ENCODE assay signal across 18 cellular contexts in the genomic region with DNA sequence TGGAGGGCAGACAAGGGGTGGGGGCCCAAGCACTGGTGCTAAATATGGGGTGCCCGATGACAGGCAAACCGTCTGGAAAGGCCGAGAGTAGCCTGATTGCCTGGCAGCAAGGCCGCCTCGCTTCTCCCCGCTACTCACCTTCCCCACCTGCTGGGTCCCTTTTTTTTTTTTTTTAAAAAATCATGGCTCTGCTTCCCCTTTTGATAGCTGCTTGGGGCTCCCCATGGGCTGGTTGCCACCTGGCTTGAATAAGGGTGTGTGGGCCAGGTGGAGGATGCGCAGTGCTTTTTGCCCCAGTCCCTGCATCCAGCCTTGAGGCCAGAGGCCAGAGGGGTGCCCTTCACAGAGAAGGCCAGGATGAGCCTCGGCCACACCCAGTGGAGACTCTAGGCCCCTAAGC.
DNase-seq lines count a peak whose midpoint lies in the region; ATAC-seq lines count a peak whose summit lies in the region.
"Had no signal": no experiment of that assay in that cellular context is flagged by ENCODE, and none has a peak within 500 bp of the region (broad histone marks: within the 10 kb centered on the region; RNA-seq: fewer than 3 reads in every experiment).

No MANE protein-coding gene starts in this region.

- H3K27ac ChIP-seq in SK-N-MC (peak overlapping the region; percentile 87), SJCRH30 (no peak overlapping the region)
- H3K27ac ChIP-seq: 22Rv1, C4-2B had no signal

- DNase-seq in activated naive CD4-positive, alpha-beta T cell treated with anti-CD3 and anti-CD28 coated beads, Interleukin-2, amount 10 ng/mL, durations not matched to agents 7 days and 5 days: no peak
- no peak for DNase-seq in activated naive CD4-positive, alpha-beta T cell treated with anti-CD3 and anti-CD28 coated beads, Interleukin-2, amount 50 U/mL, for 16 hours
- DNase-seq in SK-N-MC (ENCODE audit: low read depth, low spot score) (no peak), naive B cell (peak; percentile 9), SJCRH30 (no peak), T-cell (no peak)
- DNase-seq: DMS 273 treated with DMSO at 0.1 percent for 48 hours, MG63, NCI-H1092 treated with DMSO at 0.1 percent for 48 hours, NCI-H2081 treated with DMSO at 0.1 percent for 48 hours, NCI-H510A treated with DMSO at 0.1 percent for 48 hours, NCI-H82, SHP77 treated with DMSO at 0.1 percent for 48 hours had no signal

- no peak overlapping the region for H3K4me3 Mint-ChIP-seq in activated naive CD4-positive, alpha-beta T cell treated with anti-CD3 and anti-CD28 coated beads, Interleukin-2, amount 10 ng/mL, durations not matched to agents 7 days and 5 days
- H3K4me3 Mint-ChIP-seq in naive B cell (peak overlapping the region in 1 of 8 donors; percentile 12), T-cell (no peak overlapping the region)

- H3K4me1 ChIP-seq in SJCRH30: peaks cover 5% of the 10 kb centered on the region; the same call in 1 of the 2 replicates

- H3K27me3 ChIP-seq in SJCRH30: no peaks in the 10 kb centered on the region
- H3K27me3 ChIP-seq: MG63 had no signal

- H3K27me3 Mint-ChIP-seq in activated naive CD4-positive, alpha-beta T cell treated with anti-CD3 and anti-CD28 coated beads, Interleukin-2, amount 10 ng/mL, durations not matched to agents 7 days and 5 days: peaks cover 26% of the 10 kb centered on the region
- H3K27me3 Mint-ChIP-seq in naive B cell (peaks cover 0 to 1% (median 0%) of the 10 kb centered on the region in 3 donors), T-cell (peaks cover 5 to 6% of the 10 kb centered on the region in 2 donors)

- H3K4me1 Mint-ChIP-seq in activated naive CD4-positive, alpha-beta T cell treated with anti-CD3 and anti-CD28 coated beads, Interleukin-2, amount 10 ng/mL, durations not matched to agents 7 days and 5 days: peaks cover 48% of the 10 kb centered on the region
- peaks cover 34 to 41% (median 36%) of the 10 kb centered on the region in 3 donors for H3K4me1 Mint-ChIP-seq in naive B cell
- H3K4me1 Mint-ChIP-seq in T-cell: peaks cover 13 to 28% (median 14%) of the 10 kb centered on the region in 3 donors

- peak overlapping the region; percentile 26 for H3K4me3 ChIP-seq in SK-N-MC
- H3K4me3 ChIP-seq in SJCRH30: no peak overlapping the region
- H3K4me3 ChIP-seq: MG63 had no signal

- POLR2A ChIA-PET in T-cell (lab: Charles Lee): no interaction called here

- H3K9ac ChIP-seq in SK-N-MC (ENCODE audit: insufficient read length): no peak overlapping the region

- no peaks in the 10 kb centered on the region for H3K36me3 ChIP-seq in SK-N-MC (ENCODE audit: insufficient read depth, low read length)
- no peaks in the 10 kb centered on the region for H3K36me3 ChIP-seq in SJCRH30
- H3K36me3 ChIP-seq: MG63 had no signal

- no peaks in the 10 kb centered on the region for H3K36me3 Mint-ChIP-seq in activated naive CD4-positive, alpha-beta T cell treated with anti-CD3 and anti-CD28 coated beads, Interleukin-2, amount 10 ng/mL, durations not matched to agents 7 days and 5 days
- no peaks in the 10 kb centered on the region for H3K36me3 Mint-ChIP-seq in naive B cell
- no peaks in the 10 kb centered on the region for H3K36me3 Mint-ChIP-seq in T-cell

- H3K27ac Mint-ChIP-seq in activated naive CD4-positive, alpha-beta T cell treated with anti-CD3 and anti-CD28 coated beads, Interleukin-2, amount 10 ng/mL, durations not matched to agents 7 days and 5 days: peak overlapping the region; percentile 80
- H3K27ac Mint-ChIP-seq in naive B cell (no peak overlapping the region), T-cell (no peak overlapping the region)

- ATAC-seq in naive B cell (ENCODE audit: low read depth in 2 of 2): peak; percentile 19 to 33
- no peak for ATAC-seq in GM21717 (IDR thresholded peaks at IDR 0.05; ENCODE audit: unreplicated experiment)
- ATAC-seq in T-cell (replicated peaks in 1 of 4): no peak
- ATAC-seq in HG02588 (IDR thresholded peaks at IDR 0.05; ENCODE audit: unreplicated experiment): no peak
- ATAC-seq: HepG2 had no signal

- CTCF ChIA-PET in activated naive CD4-positive, alpha-beta T cell treated with anti-CD3 and anti-CD28 coated beads, Interleukin-2, amount 10 ng/mL, durations not matched to agents 7 days and 5 days (lab: Charles Lee): interaction anchor here (1.1 to 9.9 kb wide), 2 partner anchors 12 to 18 kb away, joined by 3 to 81 read pairs; no protein-coding TSS in a partner anchor
- CTCF ChIA-PET in T-cell (lab: Charles Lee): interaction anchor here in 1 of 2 donors (0.7 kb wide), 1 partner anchor 13 kb away, joined by 3 read pairs; no protein-coding TSS in a partner anchor

- peaks cover 3% of the 10 kb centered on the region for H3K9me3 Mint-ChIP-seq in activated naive CD4-positive, alpha-beta T cell treated with anti-CD3 and anti-CD28 coated beads, Interleukin-2, amount 10 ng/mL, durations not matched to agents 7 days and 5 days
- H3K9me3 Mint-ChIP-seq in naive B cell (peaks cover 0 to 1% (median 0%) of the 10 kb centered on the region in 7 donors), T-cell (no peaks in the 10 kb centered on the region)

- H3K9me3 ChIP-seq in SK-N-MC (ENCODE audit: low read depth, low read length) (no peaks in the 10 kb centered on the region), SJCRH30 (replicated peaks) (no peaks in the 10 kb centered on the region)
- H3K9me3 ChIP-seq: MG63 had no signal

Comparison
In these comparisons a context has a peak if more than half of its experiments do, and no peak if none do; other contexts are left out.
1. ATAC-seq: peak in naive B cell (2 of 2); none in GM21717 (single experiment), T-cell (0 of 4) and HG02588 (single experiment).